26 cellular contexts compared by ENCODE assay signal in the genomic region with DNA sequence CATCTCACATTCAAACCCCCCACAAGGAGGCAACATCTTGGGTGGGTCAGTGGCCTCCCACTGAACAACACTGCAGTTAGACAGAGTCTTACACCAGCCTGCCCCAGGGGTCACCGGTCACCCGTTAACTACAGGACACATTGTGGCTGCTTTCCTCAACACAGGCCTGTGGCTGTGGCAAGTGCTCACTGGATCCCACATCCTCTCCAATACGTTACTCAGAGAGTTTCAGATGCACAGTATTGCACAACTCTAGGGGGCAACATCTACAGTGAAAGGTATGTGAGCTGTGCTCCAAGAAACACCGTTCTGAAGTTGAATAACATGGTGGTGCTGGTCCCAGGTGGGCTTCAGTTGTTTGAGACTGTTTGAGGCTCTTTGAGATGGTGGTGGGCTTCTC. TPM values are rescaled to one million over a fixed set of nuclear protein-coding genes. Genes with fewer than 3 reads are reported as not detected.
A peak's percentile ranks its signal among the peaks of the same experiment; 100 is the strongest.
DNase-seq lines count a peak whose midpoint lies in the region; TF ChIP-seq lines count a peak whose summit lies in the region.
"Had no signal": no experiment of that assay in that cellular context is flagged by ENCODE, and none has a peak within 500 bp of the region (broad histone marks: within the 10 kb centered on the region; RNA-seq: fewer than 3 reads in every experiment).

No MANE protein-coding gene starts in this region.

- H3K27me3 ChIP-seq in neutrophil: no peaks in the 10 kb centered on the region
- H3K27me3 ChIP-seq: esophagus muscularis mucosa, gastroesophageal sphincter, sigmoid colon, testis had no signal

- H3K27ac Mint-ChIP-seq in activated naive CD4-positive, alpha-beta T cell treated with anti-CD3 and anti-CD28 coated beads for 36 hours: peak overlapping the region; percentile 43
- H3K27ac Mint-ChIP-seq in activated T-helper 2 cell treated with anti-CD3 and anti-CD28 coated beads, Interferon-gamma antibody, Interleukin-2, Interleukin-4, amounts not matched to agents 10 μg/mL and 5 μg/mL and 100 μg/mL, durations not matched to agents 14 hours and 24 hours and 36 hours: peak overlapping the region; percentile 84

- peaks cover 24% of the 10 kb centered on the region for H3K4me1 Mint-ChIP-seq in activated naive CD4-positive, alpha-beta T cell treated with anti-CD3 and anti-CD28 coated beads for 36 hours (ENCODE audit: low read depth)
- H3K4me1 Mint-ChIP-seq in activated T-helper 2 cell treated with anti-CD3 and anti-CD28 coated beads, Interferon-gamma antibody, Interleukin-2, Interleukin-4, amounts not matched to agents 10 μg/mL and 5 μg/mL and 100 μg/mL, durations not matched to agents 14 hours and 24 hours and 36 hours (ENCODE audit: low read depth): peaks cover 77% of the 10 kb centered on the region

- H3K27me3 Mint-ChIP-seq in activated naive CD4-positive, alpha-beta T cell treated with anti-CD3 and anti-CD28 coated beads for 36 hours (ENCODE audit: low read depth): no peaks in the 10 kb centered on the region
- H3K27me3 Mint-ChIP-seq in activated T-helper 2 cell treated with anti-CD3 and anti-CD28 coated beads, Interferon-gamma antibody, Interleukin-2, Interleukin-4, amounts not matched to agents 10 μg/mL and 5 μg/mL and 100 μg/mL, durations not matched to agents 14 hours and 24 hours and 36 hours (ENCODE audit: low read depth): no peaks in the 10 kb centered on the region

- H3K4me1 ChIP-seq in neutrophil (ENCODE audit: control insufficient read depth in 1 of 2, insufficient read depth in 1 of 2, low read depth in 1 of 2, low read length in 1 of 2): peaks cover 49 to 69% of the 10 kb centered on the region in 2 experiments

- H3K27ac ChIP-seq in neutrophil: peak overlapping the region; percentile 34
- H3K27ac ChIP-seq: gastroesophageal sphincter, lower lobe of right lung, parathyroid adenoma, sigmoid colon, testis had no signal

- no peak overlapping the region for H3K4me3 Mint-ChIP-seq in activated naive CD4-positive, alpha-beta T cell treated with anti-CD3 and anti-CD28 coated beads for 36 hours
- H3K4me3 Mint-ChIP-seq in activated T-helper 2 cell treated with anti-CD3 and anti-CD28 coated beads, Interferon-gamma antibody, Interleukin-2, Interleukin-4, amounts not matched to agents 10 μg/mL and 5 μg/mL and 100 μg/mL, durations not matched to agents 14 hours and 24 hours and 36 hours (ENCODE audit: low read depth): peak overlapping the region; percentile 51

- intact Hi-C loops in activated naive CD4-positive, alpha-beta T cell treated with anti-CD3 and anti-CD28 coated beads for 36 hours (cut with micrococcal nuclease): no loop called here
- intact Hi-C loops in activated T-helper 2 cell treated with anti-CD3 and anti-CD28 coated beads, Interferon-gamma antibody, Interleukin-2, Interleukin-4, amounts not matched to agents 10 μg/mL and 5 μg/mL and 100 μg/mL, durations not matched to agents 14 hours and 24 hours and 36 hours (cut with micrococcal nuclease): loop anchor here (10.0 kb wide), 2 partner anchors 132 to 262 kb away; a partner anchor contains a TSS

- in situ Hi-C loops in G401 (cut with HindIII; ENCODE audit: low sequenced_read_pairs): no loop called here

- no peaks in the 10 kb centered on the region for H3K9me3 Mint-ChIP-seq in activated naive CD4-positive, alpha-beta T cell treated with anti-CD3 and anti-CD28 coated beads for 36 hours
- H3K9me3 Mint-ChIP-seq in activated T-helper 2 cell treated with anti-CD3 and anti-CD28 coated beads, Interferon-gamma antibody, Interleukin-2, Interleukin-4, amounts not matched to agents 10 μg/mL and 5 μg/mL and 100 μg/mL, durations not matched to agents 14 hours and 24 hours and 36 hours: no peaks in the 10 kb centered on the region

- CTCF ChIA-PET in activated naive CD4-positive, alpha-beta T cell treated with anti-CD3 and anti-CD28 coated beads for 36 hours (lab: Charles Lee): no interaction called here

- H3K9me3 ChIP-seq in neutrophil: no peaks in the 10 kb centered on the region
- H3K9me3 ChIP-seq: esophagus muscularis mucosa, gastroesophageal sphincter, lower lobe of right lung, sigmoid colon, SK-N-SH, testis had no signal

- no peak overlapping the region for H3K4me3 ChIP-seq in neutrophil (ENCODE audit: low read depth in 1 of 2, low read length in 1 of 2)
- H3K4me3 ChIP-seq: esophagus muscularis mucosa, gastroesophageal sphincter, lower lobe of right lung, sigmoid colon, testis had no signal

- no peaks in the 10 kb centered on the region for H3K36me3 Mint-ChIP-seq in activated naive CD4-positive, alpha-beta T cell treated with anti-CD3 and anti-CD28 coated beads for 36 hours (ENCODE audit: low read depth)
- H3K36me3 Mint-ChIP-seq in activated T-helper 2 cell treated with anti-CD3 and anti-CD28 coated beads, Interferon-gamma antibody, Interleukin-2, Interleukin-4, amounts not matched to agents 10 μg/mL and 5 μg/mL and 100 μg/mL, durations not matched to agents 14 hours and 24 hours and 36 hours (ENCODE audit: low read depth): no peaks in the 10 kb centered on the region

- DNase-seq in activated naive CD4-positive, alpha-beta T cell treated with anti-CD3 and anti-CD28 coated beads for 36 hours: no peak
- DNase-seq in activated naive CD4-positive, alpha-beta T cell (lab: John Stamatoyannopoulos, UW): no peak
- DNase-seq in MV-4-11 (lab: John Stamatoyannopoulos, UW) (peak; percentile 90), G401 (ENCODE audit: low spot score) (no peak), occipital lobe (lab: John Stamatoyannopoulos, UW) (no peak), GM19240 (ENCODE audit: insufficient read length, low spot score) (no peak)
- DNase-seq in activated T-helper 2 cell treated with anti-CD3 and anti-CD28 coated beads, Interferon-gamma antibody, Interleukin-2, Interleukin-4, amounts not matched to agents 10 μg/mL and 5 μg/mL and 100 μg/mL, durations not matched to agents 14 hours and 24 hours and 36 hours (ENCODE audit: low spot score): no peak
- DNase-seq: activated CD4-positive, CD25-positive, alpha-beta regulatory T cell; activated CD8-positive, alpha-beta memory T cell treated with anti-CD3 and anti-CD28 coated beads, Interleukin-2, amount 50 U/mL, for 48 hours; activated naive CD4-positive, alpha-beta T cell treated with Interleukin-2 at 50 U/mL for 16 hours; C1 segment of cervical spinal cord; cerebellar nuclear complex; effector memory CD4-positive, alpha-beta T cell; kidney; lower lobe of right lung; NCI-H1092; NCI-H2081; NCI-H446 treated with DMSO at 0.1 percent for 48 hours; RPMI8226; sigmoid colon; SK-N-SH; testis had no signal

- no peak for TF ChIP-seq CTCF in neutrophil (IDR thresholded peaks at IDR 0.05)

- no peaks in the 10 kb centered on the region for H3K36me3 ChIP-seq in neutrophil
- H3K36me3 ChIP-seq: esophagus muscularis mucosa, gastroesophageal sphincter, lower lobe of right lung, sigmoid colon had no signal

RNA-seq across cellular contexts. Expression of a gene that starts 41.0 kb away (rescaled TPM):
- total RNA-seq in activated naive CD4-positive, alpha-beta T cell treated with anti-CD3 and anti-CD28 coated beads for 36 hours: 1 to 10 TPM; 3.7 to 5.0 TPM
- total RNA-seq in activated T-helper 2 cell treated with anti-CD3 and anti-CD28 coated beads, Interferon-gamma antibody, Interleukin-2, Interleukin-4, amounts not matched to agents 10 μg/mL and 5 μg/mL and 100 μg/mL, durations not matched to agents 14 hours and 24 hours and 36 hours: 8.7 and 11.8 TPM in 2 replicates
- total RNA-seq in G401 (2014; rRNA removed; shearing (Covaris generic)): 47.4 and 77.9 TPM in 2 replicates
- 13.1 TPM for total RNA-seq in occipital lobe
